In genomic region chr9:89878687-89879086, GRCh38 we compare ENCODE assay signal across 9 cellular contexts.
DNase-seq lines count a peak whose midpoint lies in the region; ATAC-seq and FAIRE-seq lines count a peak whose summit lies in the region.
"Had no signal": no experiment of that assay in that cellular context is flagged by ENCODE, and none has a peak within 500 bp of the region (broad histone marks: within the 10 kb centered on the region; RNA-seq: fewer than 3 reads in every experiment).

No MANE protein-coding gene starts in this region.

- intact Hi-C loops in cardiac septum (cut with DNase I), result loop anchor here (5.0 kb wide), 1 partner anchor 271 kb away; the partner anchor contains the start of gene GADD45G
- intact Hi-C loops in sciatic nerve (cut with DNase I), result no loop called here

- no peaks in the 10 kb centered on the region for H3K4me1 ChIP-seq in effector memory CD4-positive, alpha-beta T cell (ENCODE audit: control insufficient read depth, insufficient read depth, low read length, poor library complexity, severe bottlenecking)
- H3K4me1 ChIP-seq in small intestine (ENCODE audit: control insufficient read depth in 2 of 2, insufficient read depth in 1 of 2, low read depth in 1 of 2, low read length in 1 of 2), result peaks cover 0 to 5% of the 10 kb centered on the region in 2 donors

- ATAC-seq in sciatic nerve, result peak; percentile 48

- no peak overlapping the region for H3K4me3 ChIP-seq in effector memory CD4-positive, alpha-beta T cell (ENCODE audit: insufficient read depth, low read depth, low read length, poor library complexity, severe bottlenecking)
- H3K4me3 ChIP-seq in small intestine (ENCODE audit: low read depth in 1 of 2, low read length in 2 of 2), result no peak overlapping the region

- DNase-seq in Daoy (ENCODE audit: low read depth) (peak; percentile 30), NCI-H524 (lab: John Stamatoyannopoulos, UW) (peak; percentile 39 to 76), cardiac septum (ENCODE audit: low spot score) (peak; percentile 90), sciatic nerve (ENCODE audit: low spot score) (peak; percentile 53), NCI-H1930 (lab: John Stamatoyannopoulos, UW) (no peak), HT-29 (ENCODE audit: low spot score) (no peak), small intestine (no peak)
- no peak for DNase-seq in effector memory CD4-positive, alpha-beta T cell
- DNase-seq: IMR-90 had no signal

- H3K36me3 ChIP-seq in effector memory CD4-positive, alpha-beta T cell (ENCODE audit: control insufficient read depth, insufficient read depth, low read length), result no peaks in the 10 kb centered on the region
- no peaks in the 10 kb centered on the region for H3K36me3 ChIP-seq in small intestine (ENCODE audit: control insufficient read depth in 2 of 2, insufficient read depth in 2 of 2, low read length in 2 of 2)

- H3K27me3 ChIP-seq in effector memory CD4-positive, alpha-beta T cell (replicated peaks; ENCODE audit: control insufficient read depth, insufficient read depth, low read length, poor library complexity, severe bottlenecking), result no peaks in the 10 kb centered on the region
- H3K27me3 ChIP-seq in small intestine (ENCODE audit: control insufficient read depth in 2 of 2, insufficient read depth in 2 of 2, low read length in 2 of 2), result no peaks in the 10 kb centered on the region

- FAIRE-seq in small intestine (lab: Jason Lieb, UNC), result no peak

- no peak overlapping the region for H3K27ac ChIP-seq in effector memory CD4-positive, alpha-beta T cell (ENCODE audit: insufficient read depth, low read length, poor library complexity, severe bottlenecking)
- H3K27ac ChIP-seq in small intestine (ENCODE audit: low read depth in 1 of 2, low read length in 1 of 2), result peak overlapping the region in 1 of 2 donors; percentile 77

- 63 to 66% (median 65%) methylated on average over 6 of the region's 6 CpGs for WGBS in small intestine, 3 donors

- no peaks in the 10 kb centered on the region for H3K9me3 ChIP-seq in effector memory CD4-positive, alpha-beta T cell (ENCODE audit: control insufficient read depth, low read length)
- no peaks in the 10 kb centered on the region for H3K9me3 ChIP-seq in small intestine (ENCODE audit: control insufficient read depth, low read depth)

Comparison
In these comparisons a context has a peak if more than half of its experiments do, and no peak if none do; other contexts are left out.
1. DNase-seq: peak in Daoy (single experiment), NCI-H524 (2 of 2), cardiac septum (single experiment) and sciatic nerve (single experiment); none in NCI-H1930 (0 of 2), effector memory CD4-positive, alpha-beta T cell (0 of 3), HT-29 (single experiment) and small intestine (single experiment).